10 cellular contexts compared by ENCODE assay signal in the genomic region with DNA sequence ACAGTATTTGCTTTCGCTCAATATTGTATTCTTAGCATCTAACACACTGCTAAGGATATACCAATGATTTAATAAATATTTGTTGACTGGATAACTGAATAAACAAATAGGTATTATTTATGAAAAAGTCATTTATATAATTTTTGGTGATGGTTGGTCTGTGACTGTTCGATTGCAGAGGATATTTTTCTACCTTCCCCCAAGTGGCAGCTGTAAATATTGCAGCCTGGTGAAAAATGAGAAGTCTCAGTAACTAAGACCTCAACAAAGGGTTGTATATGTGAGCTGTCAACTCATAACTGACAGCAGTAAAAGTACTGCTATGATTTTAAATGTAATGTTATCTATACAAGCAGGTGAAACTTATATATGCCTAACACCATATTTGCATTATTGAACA. TPM values are rescaled to one million over a fixed set of nuclear protein-coding genes. Genes with fewer than 3 reads are reported as not detected.
DNase-seq lines count a peak whose midpoint lies in the region; ATAC-seq and TF ChIP-seq lines count a peak whose summit lies in the region.
"Had no signal": no experiment of that assay in that cellular context is flagged by ENCODE, and none has a peak within 500 bp of the region (broad histone marks: within the 10 kb centered on the region; RNA-seq: fewer than 3 reads in every experiment).

No MANE protein-coding gene starts in this region.

- peak; percentile 50 for ATAC-seq in HG03432 (IDR thresholded peaks at IDR 0.05; ENCODE audit: unreplicated experiment)
- ATAC-seq: mucosa of descending colon; stimulated activated memory B cell treated with anti-CD40 and anti-IgM and Interleukin-4, amounts not matched to agents 10 μg/mL and 1 μg/mL and 100 μg/mL, for 72 hours had no signal

- H3K27me3 ChIP-seq in mammary epithelial cell (ENCODE audit: insufficient read depth, low read length), result no peaks in the 10 kb centered on the region
- peaks cover 2% of the 10 kb centered on the region for H3K27me3 ChIP-seq in osteoblast (ENCODE audit: insufficient read depth, low read length)

- in situ Hi-C loops in mammary epithelial cell (cut with MboI; ENCODE audit: low sequenced_read_pairs in 2 of 2), result loop anchor here in 1 of 2 donors (10.0 kb wide), 1 partner anchor 345 kb away; no protein-coding TSS in a partner anchor

- 46% methylated on average over 2 of the region's 2 CpGs for WGBS in mammary epithelial cell (ENCODE audit: low coverage, missing lambda C conversion rate)

- H3K79me2 ChIP-seq in mammary epithelial cell (ENCODE audit: insufficient read depth, low read length) (no peaks in the 10 kb centered on the region), osteoblast (ENCODE audit: insufficient read depth, low read length) (no peaks in the 10 kb centered on the region)

- dilution Hi-C loops in mammary epithelial cell (cut with HindIII; ENCODE audit: low sequenced_read_pairs), result no loop called here

- H3K9me3 ChIP-seq in mammary epithelial cell (replicated peaks; ENCODE audit: insufficient read depth, low read length) (no peaks in the 10 kb centered on the region), osteoblast (ENCODE audit: low read depth, low read length) (no peaks in the 10 kb centered on the region)
- H3K9me3 ChIP-seq: mucosa of descending colon had no signal

- no peak overlapping the region for H2AFZ ChIP-seq in mammary epithelial cell (ENCODE audit: low read depth, low read length)
- H2AFZ ChIP-seq in osteoblast (ENCODE audit: low read length), result no peak overlapping the region

- H3K36me3 ChIP-seq in mammary epithelial cell (ENCODE audit: insufficient read depth, low read length) (no peaks in the 10 kb centered on the region), osteoblast (ENCODE audit: insufficient read depth, low read length) (no peaks in the 10 kb centered on the region)

- no peaks in the 10 kb centered on the region for H3K4me1 ChIP-seq in mammary epithelial cell (ENCODE audit: insufficient read depth, low read length)
- no peaks in the 10 kb centered on the region for H3K4me1 ChIP-seq in osteoblast (ENCODE audit: insufficient read depth, low read length)

- no peak overlapping the region for H3K9ac ChIP-seq in mammary epithelial cell (ENCODE audit: insufficient read depth, low read length)

- H3K27ac ChIP-seq in mammary epithelial cell (ENCODE audit: insufficient read depth, low read depth, low read length) (no peak overlapping the region), osteoblast (ENCODE audit: low read depth, low read length) (no peak overlapping the region)

- H3K4me2 ChIP-seq in mammary epithelial cell (ENCODE audit: insufficient read depth, low read depth, low read length) (no peak overlapping the region), osteoblast (ENCODE audit: insufficient read depth, low read length) (no peak overlapping the region)

- no TSS peak for BruUV-seq in mammary epithelial cell (replicated peaks; lab: Mats Ljungman, UMichigan)

- TF ChIP-seq CTCF in mammary epithelial cell (conservative IDR thresholded peaks at IDR 0.05 in 1 of 2, IDR thresholded peaks at IDR 0.05 in 1 of 2; ENCODE audit: extremely low read depth in 1 of 2, insufficient read depth in 1 of 2, low read depth in 1 of 2, low read length in 2 of 2) (peak; percentile 51 to 58), osteoblast (IDR thresholded peaks at IDR 0.05; ENCODE audit: extremely low read depth, low read depth, low read length) (peak; percentile 25)

- peak; percentile 32 for DNase-seq in DMS 273 (lab: John Stamatoyannopoulos, UW; ENCODE audit: unreplicated experiment)
- DNase-seq in DMS 273 treated with DMSO at 0.1 percent for 48 hours (lab: John Stamatoyannopoulos, UW), result no peak
- no peak for DNase-seq in mammary epithelial cell
- DNase-seq in osteoblast (ENCODE audit: insufficient read length, low spot score, missing footprints), result peak; percentile 80
- no peak for DNase-seq in HPDE6-E6E7 (ENCODE audit: extremely low spot score)
- DNase-seq in NCI-H345 (lab: John Stamatoyannopoulos, UW), result no peak
- DNase-seq in NCI-H2196 treated with DMSO at 0.1 percent for 48 hours (lab: John Stamatoyannopoulos, UW; ENCODE audit: unreplicated experiment), result no peak

- no peaks in the 10 kb centered on the region for H4K20me1 ChIP-seq in mammary epithelial cell (ENCODE audit: insufficient read depth, low read length)
- H4K20me1 ChIP-seq in osteoblast (ENCODE audit: insufficient read depth, low read length), result no peaks in the 10 kb centered on the region

- no peak overlapping the region for H3K4me3 ChIP-seq in mammary epithelial cell (replicated peaks in 1 of 3; ENCODE audit: insufficient read depth in 1 of 3, low read depth in 2 of 3, low read length in 3 of 3)
- H3K4me3 ChIP-seq in osteoblast (ENCODE audit: insufficient read depth, low read length), result no peak overlapping the region
- H3K4me3 ChIP-seq: mucosa of descending colon had no signal

- CTCF ChIA-PET in mammary epithelial cell (lab: Charles Lee; ENCODE audit: low non-redundant PET), result no interaction called here

- intact Hi-C loops in mammary epithelial cell (cut with micrococcal nuclease), result no loop called here

RNA-seq across cellular contexts. Expression of a gene that starts 36.0 kb away (rescaled TPM):
- total RNA-seq in mammary epithelial cell (under 1 TPM in 1 of 2 donors, not detected in 1; under 0.01 TPM), osteoblast (not detected in 2 replicates)
- not detected for polyA plus RNA-seq in mammary epithelial cell
- polyA minus RNA-seq in mammary epithelial cell, result not detected
- total RNA-seq: mucosa of descending colon had no signal

Comparison
In these comparisons a context has a peak if more than half of its experiments do, and no peak if none do; other contexts are left out.
1. DNase-seq: peak in DMS 273 (single experiment) and osteoblast (single experiment); none in DMS 273 treated with DMSO at 0.1 percent for 48 hours (single experiment), mammary epithelial cell (single experiment), HPDE6-E6E7 (single experiment), NCI-H345 (single experiment) and NCI-H2196 treated with DMSO at 0.1 percent for 48 hours (single experiment).